1 cellular context compared by ENCODE assay signal in genomic region chr20:53879048-53879684, GRCh38.
TF ChIP-seq lines count a peak whose summit lies in the region.

No MANE protein-coding gene starts in this region.

TF ChIP-seq in endothelial cell of umbilical vein, 7 proteins besides CTCF, POLR2A, EP300 and RAD21:
- TF ChIP-seq EZH2 (IDR thresholded peaks at IDR 0.05; ENCODE audit: borderline replicate concordance, low read depth, low read length, severe bottlenecking) (no peak), MYC (IDR thresholded peaks at IDR 0.05; ENCODE audit: low read depth, low read length) (no peak), FOS (IDR thresholded peaks at IDR 0.05; ENCODE audit: borderline replicate concordance, insufficient read depth, low read length) (no peak), GATA2 (IDR thresholded peaks at IDR 0.05; ENCODE audit: insufficient read depth, insufficient read length, low read depth, low read length) (no peak), POLR2AphosphoS5 (IDR thresholded peaks at IDR 0.05; ENCODE audit: insufficient read depth, low read depth, low read length) (no peak), MAX (IDR thresholded peaks at IDR 0.05; ENCODE audit: insufficient read depth, insufficient read length) (no peak), JUN (IDR thresholded peaks at IDR 0.05; ENCODE audit: borderline replicate concordance, insufficient read depth, insufficient read length, low read depth) (no peak)
